ENCODE assay signal across 20 cellular contexts in the genomic region with DNA sequence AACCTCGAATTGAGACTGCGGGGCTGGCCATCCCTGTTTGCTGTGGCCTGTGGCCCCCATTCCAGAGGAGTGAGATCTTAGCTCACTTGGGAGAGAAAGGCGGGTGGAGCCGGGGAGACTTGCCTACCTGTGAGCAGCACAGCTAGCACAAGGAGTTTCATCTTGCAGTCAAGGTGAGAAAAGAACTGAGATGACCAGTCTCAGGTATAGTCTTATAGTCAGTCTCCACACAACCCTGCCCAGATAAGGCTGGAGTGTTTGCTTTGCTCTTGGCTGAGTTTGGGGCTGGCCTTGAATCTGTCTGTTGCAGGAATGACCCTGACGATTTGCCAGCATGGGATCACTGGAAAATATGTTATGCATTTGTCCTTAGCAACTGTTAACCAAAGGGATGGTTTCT. TPM values are rescaled to one million over a fixed set of nuclear protein-coding genes. Genes with fewer than 3 reads are reported as not detected.
DNase-seq lines count a peak whose midpoint lies in the region; ATAC-seq and TF ChIP-seq lines count a peak whose summit lies in the region.
"Had no signal": no experiment of that assay in that cellular context is flagged by ENCODE, and none has a peak within 500 bp of the region (broad histone marks: within the 10 kb centered on the region; RNA-seq: fewer than 3 reads in every experiment).

TSS of gene PLA2G1B (minus strand) at position 187 of the 400 bp plus-strand sequence. CDS start at position 161, 26 bp downstream.

- H3K9me3 ChIP-seq in hepatocyte (ENCODE audit: low read depth) (no peaks in the 10 kb centered on the region), lung (ENCODE audit: control insufficient read depth in 2 of 2, insufficient read depth in 1 of 2, low read length in 1 of 2) (no peaks in the 10 kb centered on the region)
- H3K9me3 ChIP-seq: A549; BLaER1 treated with 17β-estradiol and CSF1 and Interleukin-3, amounts not matched to agents 10 nM and 100 nM; MG63; Peyer's patch had no signal

- H3K4me1 ChIP-seq in hepatocyte (ENCODE audit: insufficient read depth) (peaks cover 12% of the 10 kb centered on the region), lung (ENCODE audit: control insufficient read depth in 2 of 2, insufficient read depth in 2 of 2, low read length in 2 of 2) (no peaks in the 10 kb centered on the region)
- H3K4me1 ChIP-seq: A549 had no signal

- no peaks in the 10 kb centered on the region for H4K20me1 ChIP-seq in hepatocyte (ENCODE audit: insufficient read depth, poor library complexity, severe bottlenecking)
- H4K20me1 ChIP-seq: BLaER1 treated with 17β-estradiol and CSF1 and Interleukin-3, amounts not matched to agents 10 nM and 100 nM had no signal

- H3K4me3 Mint-ChIP-seq in type B pancreatic cell: peak within 1 kb of the TSS; percentile 25

- H3K4me2 ChIP-seq in hepatocyte: peak within 1 kb of the TSS; percentile 52

- TF ChIP-seq CTCF in GM13977 (IDR thresholded peaks at IDR 0.05; ENCODE audit: extremely low read depth, insufficient read depth, missing control alignments) (no peak), hepatocyte (IDR thresholded peaks at IDR 0.05; ENCODE audit: poor library complexity) (no peak), lung (IDR thresholded peaks at IDR 0.05; ENCODE audit: control extremely low read depth, extremely low read depth) (no peak), type B pancreatic cell (conservative IDR thresholded peaks at IDR 0.05) (no peak)

- 69% methylated on average over 5 of the region's 5 CpGs for WGBS in hepatocyte (ENCODE audit: low lambda C conversion rate, missing lambda C conversion rate)
- 63 to 75% methylated on average over 5 of the region's 5 CpGs for WGBS in lung, 2 donors

- H3K9me2 ChIP-seq in hepatocyte (replicated peaks; ENCODE audit: insufficient read depth): no peaks in the 10 kb centered on the region

- in situ Hi-C loops in GM13977 (cut with MboI; ENCODE audit: low pct_unique_long_range_greater_than_20kb, low sequenced_read_pairs, unreplicated experiment): no loop called here

- no peaks in the 10 kb centered on the region for H3K36me3 ChIP-seq in hepatocyte (replicated peaks; ENCODE audit: insufficient read depth, low read depth)
- H3K36me3 ChIP-seq in lung (ENCODE audit: control insufficient read depth in 2 of 2, insufficient read depth in 2 of 2, low read length in 2 of 2): no peaks in the 10 kb centered on the region
- H3K36me3 ChIP-seq: BLaER1 treated with 17β-estradiol and CSF1 and Interleukin-3, amounts not matched to agents 10 nM and 100 nM; MG63; Peyer's patch had no signal

- H2AFZ ChIP-seq in hepatocyte: no peak within 1 kb of the TSS

- no peak within 1 kb of the TSS for H3K27ac Mint-ChIP-seq in type B pancreatic cell

- H3K4me1 Mint-ChIP-seq in type B pancreatic cell (ENCODE audit: unreplicated experiment): peaks cover 7% of the 10 kb centered on the region

- no peaks in the 10 kb centered on the region for H3K9me3 Mint-ChIP-seq in type B pancreatic cell

- ATAC-seq in lung (ENCODE audit: insufficient read depth, low FRiP score) (no peak), HG02642 (IDR thresholded peaks at IDR 0.05; ENCODE audit: poor library complexity, unreplicated experiment) (no peak)
- ATAC-seq: A549, Right ventricle myocardium inferior had no signal

- peaks cover 11% of the 10 kb centered on the region for H3K27me3 Mint-ChIP-seq in type B pancreatic cell

- H3K79me2 ChIP-seq in hepatocyte: no peaks in the 10 kb centered on the region

- DNase-seq in GM13977 (ENCODE audit: low spot score) (peak; percentile 9), hepatocyte (ENCODE audit: low spot score) (no peak), lung (ENCODE audit: low spot score) (peak; percentile 64), type B pancreatic cell (ENCODE audit: extremely low spot score, unreplicated experiment) (no peak), NOMO-1 treated with DMSO at 0.1 percent for 48 hours (lab: John Stamatoyannopoulos, UW; ENCODE audit: unreplicated experiment) (no peak), islet precursor cell (no peak)
- DNase-seq: EL, IMR-90, Karpas-422, MG63, NCI-H1092 treated with DMSO at 0.1 percent for 48 hours, NCI-H2081 treated with DMSO at 0.1 percent for 48 hours, NCI-H510A, NCI-H774, Peyer's patch had no signal

- H3K27me3 ChIP-seq in hepatocyte (no peaks in the 10 kb centered on the region), lung (ENCODE audit: control insufficient read depth, insufficient read depth) (no peaks in the 10 kb centered on the region)
- H3K27me3 ChIP-seq: BLaER1 treated with 17β-estradiol and CSF1 and Interleukin-3, amounts not matched to agents 10 nM and 100 nM; MG63; Peyer's patch had no signal

- H3K4me3 ChIP-seq in hepatocyte (no peak within 1 kb of the TSS), lung (no peak within 1 kb of the TSS)
- H3K4me3 ChIP-seq: MG63, Peyer's patch had no signal

- H3K36me3 Mint-ChIP-seq in type B pancreatic cell: no peaks in the 10 kb centered on the region

- peak within 1 kb of the TSS; percentile 40 for H3K27ac ChIP-seq in hepatocyte
- no peak within 1 kb of the TSS for H3K27ac ChIP-seq in lung (ENCODE audit: low read depth in 1 of 2, low read length in 1 of 2)
- H3K27ac ChIP-seq: A549, Peyer's patch had no signal

RNA-seq across cellular contexts. Expression of gene PLA2G1B, which starts in this region (rescaled TPM):
- total RNA-seq in hepatocyte (8.5 and 24.9 TPM in 2 replicates), lung (10 to 100 TPM in 1 of 2 donors, 1 to 10 TPM in 1; 6.5 to 33.9 TPM), type B pancreatic cell (ENCODE audit: low replicate concordance) (not detected in 2 replicates)
- polyA plus RNA-seq in hepatocyte (14.7 and 18.8 TPM in 2 replicates), lung (100 to 1,000 TPM in 1 of 2 donors, 10 to 100 TPM in 1; 24.4 to 193 TPM)
- total RNA-seq: HT-29, IMR-90, Peyer's patch, Right ventricle myocardium inferior had no signal
- polyA plus RNA-seq: IMR-90 had no signal

Comparison
In these comparisons a context has a peak if more than half of its experiments do, and no peak if none do; other contexts are left out.
1. DNase-seq: peak in GM13977 (single experiment) and lung (single experiment); none in hepatocyte (single experiment), type B pancreatic cell (single experiment), NOMO-1 treated with DMSO at 0.1 percent for 48 hours (single experiment) and islet precursor cell (single experiment).